Comparison of ENCODE assay signal across 8 cellular contexts in genomic region chr6:73579389-73579788, GRCh38. TPM values are rescaled to one million over a fixed set of nuclear protein-coding genes. Genes with fewer than 3 reads are reported as not detected.
DNase-seq lines count a peak whose midpoint lies in the region; ATAC-seq and TF ChIP-seq lines count a peak whose summit lies in the region.

No MANE protein-coding gene starts in this region.

- H2BK120ac ChIP-seq in IMR-90 (ENCODE audit: low read depth, low read length), result peak overlapping the region; percentile 91

- peak overlapping the region; percentile 68 to 86 for H4K8ac ChIP-seq in IMR-90 (ENCODE audit: low read depth in 2 of 2, low read length in 2 of 2)

- peak overlapping the region; percentile 96 for H3K4ac ChIP-seq in IMR-90 (ENCODE audit: low read depth, low read length)

- no peaks in the 10 kb centered on the region for H4K20me1 ChIP-seq in IMR-90 (ENCODE audit: insufficient read depth, low read length)

- H3K23ac ChIP-seq in IMR-90 (ENCODE audit: low read depth, low read length), result peak overlapping the region; percentile 19

- H3K9me1 ChIP-seq in IMR-90 (ENCODE audit: insufficient read depth, low read length), result peaks cover 10% of the 10 kb centered on the region

- peak overlapping the region; percentile 70 for H2AK9ac ChIP-seq in IMR-90 (replicated peaks; ENCODE audit: low read depth, low read length, poor library complexity)

- H2BK20ac ChIP-seq in IMR-90 (ENCODE audit: low read depth, low read length), result peak overlapping the region; percentile 69

- POLR2A ChIA-PET in IMR-90 (lab: Charles Lee; ENCODE audit: unreplicated experiment), result interaction anchor here (0.6 to 2.1 kb wide), 9 partner anchors 9 to 118 kb away, joined by 3 to 35 read pairs (median 4); partner anchors contain the start of genes EEF1A1 and MTO1

- no peaks in the 10 kb centered on the region for H3K36me3 ChIP-seq in IMR-90 (ENCODE audit: control insufficient read depth, insufficient read depth, low read length)
- no peaks in the 10 kb centered on the region for H3K36me3 ChIP-seq in colonic mucosa
- H3K36me3 ChIP-seq in muscle layer of duodenum (ENCODE audit: control insufficient read depth in 1 of 2, insufficient read depth in 2 of 2, low read length in 2 of 2), result no peaks in the 10 kb centered on the region
- H3K36me3 ChIP-seq in BE2C, result no peaks in the 10 kb centered on the region

- TF ChIP-seq POLR2A in IMR-90 (IDR thresholded peaks at IDR 0.05; ENCODE audit: low read depth, low read length), result no peak

- DNase-seq in AG10803 (ENCODE audit: low read depth), result no peak
- no peak for DNase-seq in IMR-90
- DNase-seq in colonic mucosa, result no peak
- DNase-seq in mesenteric fat pad (ENCODE audit: low spot score), result no peak
- no peak for DNase-seq in BE2C
- DNase-seq in cortex of kidney (lab: John Stamatoyannopoulos, UW), result no peak

- H3K27me3 ChIP-seq in IMR-90 (ENCODE audit: control insufficient read depth, insufficient read depth, low read length) (no peaks in the 10 kb centered on the region), colonic mucosa (no peaks in the 10 kb centered on the region), muscle layer of duodenum (ENCODE audit: low read depth, low read length) (no peaks in the 10 kb centered on the region), BE2C (no peaks in the 10 kb centered on the region)

- H3K4me2 ChIP-seq in IMR-90 (ENCODE audit: low read depth, low read length), result peak overlapping the region; percentile 43; the same call in 1 of the 2 replicates

- peak overlapping the region; percentile 82 for H3K14ac ChIP-seq in IMR-90 (replicated peaks; ENCODE audit: low read depth, low read length)

- BruUV-seq in IMR-90 (replicated peaks; lab: Mats Ljungman, UMichigan), result no TSS peak

- no CpG with 5 or more reads among the region's 4 CpGs for WGBS in IMR-90 (ENCODE audit: extremely low coverage in 2 of 2, insufficient read length in 1 of 2), 2 experiments

- in situ Hi-C loops in IMR-90 (cut with MboI; ENCODE audit: low sequenced_read_pairs), result no loop called here

- H3K9me3 ChIP-seq in IMR-90 (ENCODE audit: control insufficient read depth, insufficient read depth, low read length), result no peaks in the 10 kb centered on the region
- no peaks in the 10 kb centered on the region for H3K9me3 ChIP-seq in colonic mucosa
- no peaks in the 10 kb centered on the region for H3K9me3 ChIP-seq in muscle layer of duodenum (ENCODE audit: control insufficient read depth in 1 of 2, low read length in 2 of 2)
- no peaks in the 10 kb centered on the region for H3K9me3 ChIP-seq in BE2C

- H3K4me1 ChIP-seq in IMR-90 (ENCODE audit: control insufficient read depth, insufficient read depth, low read length) (peaks cover 14% of the 10 kb centered on the region), colonic mucosa (no peaks in the 10 kb centered on the region), muscle layer of duodenum (ENCODE audit: control insufficient read depth in 1 of 2, insufficient read depth in 2 of 2, low read length in 2 of 2) (peaks cover 12 to 13% of the 10 kb centered on the region in 2 donors), BE2C (no peaks in the 10 kb centered on the region)

- peaks cover 6 to 11% of the 10 kb centered on the region in 2 experiments for H3K79me1 ChIP-seq in IMR-90 (ENCODE audit: low read depth in 1 of 2, low read length in 2 of 2)

- H3K9ac ChIP-seq in IMR-90 (ENCODE audit: low read depth, low read length), result peak overlapping the region; percentile 43
- H3K9ac ChIP-seq in colonic mucosa (ENCODE audit: low read depth in 2 of 2, low read length in 2 of 2), result peak overlapping the region; percentile 6 to 34

- TF ChIP-seq CTCF in AG10803 (conservative IDR thresholded peaks at IDR 0.05; ENCODE audit: low read length) (no peak), IMR-90 (conservative IDR thresholded peaks at IDR 0.05; ENCODE audit: low read depth, low read length) (no peak), colonic mucosa (IDR thresholded peaks at IDR 0.05) (no peak), BE2C (IDR thresholded peaks at IDR 0.05; ENCODE audit: low read depth, low read length) (no peak)

- H2BK15ac ChIP-seq in IMR-90 (ENCODE audit: low read depth, low read length), result peak overlapping the region; percentile 11; the same call in 2 of the 3 replicates

- peak overlapping the region; percentile 29 for H2AFZ ChIP-seq in IMR-90 (replicated peaks; ENCODE audit: low read length, poor library complexity)

- H2AK5ac ChIP-seq in IMR-90 (ENCODE audit: low read depth, low read length), result peak overlapping the region; percentile 96

- peak overlapping the region; percentile 89 for H2BK5ac ChIP-seq in IMR-90 (ENCODE audit: low read depth, low read length, poor library complexity, severe bottlenecking)

- CTCF ChIA-PET in IMR-90 (lab: Yijun Ruan, JAX), result interaction anchor here (0.6 to 1.3 kb wide), 4 partner anchors 42 to 184 kb away, joined by 3 to 8 read pairs (median 5); no protein-coding TSS in a partner anchor

- H3K18ac ChIP-seq in IMR-90 (ENCODE audit: low read depth, low read length), result peak overlapping the region; percentile 85

- H3K56ac ChIP-seq in IMR-90 (ENCODE audit: extremely low read depth, insufficient read depth, low read length), result peak overlapping the region; percentile 94

- intact Hi-C loops in IMR-90 (cut with micrococcal nuclease) (no loop called here), colonic mucosa (cut with DNase I) (no loop called here)

- no peak for TF ChIP-seq RAD21 in IMR-90 (IDR thresholded peaks at IDR 0.05; ENCODE audit: low read length)

- H3K4me3 ChIP-seq in AG10803 (ENCODE audit: low read length) (peak overlapping the region; percentile 17; the same call in 1 of the 2 replicates), IMR-90 (ENCODE audit: insufficient read depth, low read depth, low read length) (no peak overlapping the region), colonic mucosa (no peak overlapping the region), muscle layer of duodenum (ENCODE audit: low read depth in 1 of 2, low read length in 2 of 2) (peak overlapping the region in 1 of 2 donors; percentile 30), BE2C (ENCODE audit: low read depth, low read length) (no peak overlapping the region)

- peak; percentile 4 for ATAC-seq in IMR-90 (ENCODE audit: low read depth)
- no peak for ATAC-seq in activated CD4-positive, CD25-positive, alpha-beta regulatory T cell treated with anti-CD3 and anti-CD28 coated beads, Interleukin-2, amount 50 U/mL, for 24 hours

- H3K27ac ChIP-seq in IMR-90 (ENCODE audit: insufficient read depth, low read length) (peak overlapping the region; percentile 95), colonic mucosa (peak overlapping the region; percentile 82), muscle layer of duodenum (ENCODE audit: low read length) (peak overlapping the region; percentile 96)

- dilution Hi-C loops in IMR-90 (cut with HindIII; ENCODE audit: low sequenced_read_pairs, unreplicated experiment), result no loop called here

- peak overlapping the region; percentile 96 for H4K91ac ChIP-seq in IMR-90 (ENCODE audit: insufficient read depth, low read depth, low read length)

- H4K5ac ChIP-seq in IMR-90 (ENCODE audit: low read depth, low read length), result peak overlapping the region; percentile 82

TF ChIP-seq in IMR-90, 13 proteins besides CTCF, POLR2A, EP300 and RAD21:
- TF ChIP-seq MXI1 (IDR thresholded peaks at IDR 0.05; ENCODE audit: borderline replicate concordance, low read depth, low read length) (no peak), FOS (IDR thresholded peaks at IDR 0.05; ENCODE audit: low read depth, low read length) (no peak), ELK1 (IDR thresholded peaks at IDR 0.05; ENCODE audit: borderline replicate concordance, low read depth, low read length) (no peak), BHLHE40 (IDR thresholded peaks at IDR 0.05; ENCODE audit: low read depth, low read length) (no peak), SMC3 (IDR thresholded peaks at IDR 0.05; ENCODE audit: low read depth, low read length) (no peak), RCOR1 (IDR thresholded peaks at IDR 0.05; ENCODE audit: insufficient replicate concordance, low read length) (no peak), MAZ (IDR thresholded peaks at IDR 0.05; ENCODE audit: borderline replicate concordance, low read depth, low read length) (no peak), MAFK (IDR thresholded peaks at IDR 0.05; ENCODE audit: low read depth, low read length) (no peak), CHD1 (IDR thresholded peaks at IDR 0.05; ENCODE audit: low read depth, low read length) (no peak), CEBPB (IDR thresholded peaks at IDR 0.05; ENCODE audit: low read depth, low read length) (no peak), RFX5 (IDR thresholded peaks at IDR 0.05; ENCODE audit: low read depth, low read length) (no peak), NFE2L2 (IDR thresholded peaks at IDR 0.05; ENCODE audit: low read depth, low read length) (no peak)
- TF ChIP-seq, protein P1, sequence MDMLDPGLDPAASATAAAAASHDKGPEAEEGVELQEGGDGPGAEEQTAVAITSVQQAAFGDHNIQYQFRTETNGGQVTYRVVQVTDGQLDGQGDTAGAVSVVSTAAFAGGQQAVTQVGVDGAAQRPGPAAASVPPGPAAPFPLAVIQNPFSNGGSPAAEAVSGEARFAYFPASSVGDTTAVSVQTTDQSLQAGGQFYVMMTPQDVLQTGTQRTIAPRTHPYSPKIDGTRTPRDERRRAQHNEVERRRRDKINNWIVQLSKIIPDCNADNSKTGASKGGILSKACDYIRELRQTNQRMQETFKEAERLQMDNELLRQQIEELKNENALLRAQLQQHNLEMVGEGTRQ (IDR thresholded peaks at IDR 0.05; ENCODE audit: low read depth, low read length), result no peak
TF ChIP-seq in IMR-90: peak in this region for 0.

RNA-seq across cellular contexts. Expression of gene EEF1A1, which starts 58.6 kb away (rescaled TPM):
- total RNA-seq in IMR-90 (2012; rRNA removed) (28,223 and 30,152 TPM in 2 replicates), colonic mucosa (1,000 to 10,000 TPM; 7,049 to 8,990 TPM), mesenteric fat pad (8,244 TPM)
- polyA plus RNA-seq in IMR-90 (2012; rRNA removed), result 11,870 and 14,757 TPM in 2 replicates
- polyA plus RNA-seq in IMR-90 (2012; cell fraction: cytosol; rRNA removed), result 7,454 and 10,082 TPM in 2 replicates
- polyA plus RNA-seq in IMR-90 (2012; cell fraction: nucleus; rRNA removed; ENCODE audit: low replicate concordance), result 1,642 and 5,672 TPM in 2 replicates
- polyA plus RNA-seq in BE2C (2012; ENCODE audit: insufficient read depth, insufficient read length, low read depth), result 4,146 TPM
